ENCODE assay signal across 26 cellular contexts in genomic region chr12:3251067-3251466, GRCh38.
DNase-seq lines count a peak whose midpoint lies in the region; ATAC-seq, FAIRE-seq and TF ChIP-seq lines count a peak whose summit lies in the region.
"Had no signal": no experiment of that assay in that cellular context is flagged by ENCODE, and none has a peak within 500 bp of the region (broad histone marks: within the 10 kb centered on the region; RNA-seq: fewer than 3 reads in every experiment).

No MANE protein-coding gene starts in this region.

- FAIRE-seq in kidney (lab: Jason Lieb, UNC) (no peak), GM12892 (lab: Jason Lieb, UNC) (no peak)
- FAIRE-seq: astrocyte, GM12878, keratinocyte, small intestine had no signal

- POLR2A ChIA-PET in activated CD8-positive, alpha-beta T cell treated with anti-CD3 and anti-CD28 coated beads for 36 hours (lab: Charles Lee): no interaction called here
- POLR2A ChIA-PET in activated CD8-positive, alpha-beta T cell treated with anti-CD3 and anti-CD28 coated beads, Interleukin-2, amount 10 ng/mL, durations not matched to agents 7 days and 5 days (lab: Charles Lee): no interaction called here

- intact Hi-C loops in activated CD8-positive, alpha-beta T cell treated with anti-CD3 and anti-CD28 coated beads for 36 hours (cut with micrococcal nuclease): no loop called here
- intact Hi-C loops in left ventricle myocardium inferior (cut with micrococcal nuclease) (no loop called here), tibial artery (cut with DNase I; ENCODE audit: low total_unique reads) (no loop called here), kidney (cut with DNase I) (no loop called here)

- no peak for ATAC-seq in activated CD8-positive, alpha-beta T cell treated with anti-CD3 and anti-CD28 coated beads for 36 hours
- ATAC-seq in activated CD8-positive, alpha-beta T cell treated with anti-CD3 and anti-CD28 coated beads, Interleukin-2, amount 10 ng/mL, durations not matched to agents 7 days and 5 days: no peak
- no peak for ATAC-seq in GM18511 (IDR thresholded peaks at IDR 0.05; ENCODE audit: unreplicated experiment)
- ATAC-seq: activated naive CD4-positive, alpha-beta T cell treated with anti-CD3 and anti-CD28 coated beads, Interleukin-2, amount 50 U/mL, for 72 hours; foreskin keratinocyte; GM12878; stimulated activated effector memory CD8-positive, alpha-beta T cell treated with anti-CD3 and anti-CD28 coated beads, Interleukin-12 subunit alpha, Interleukin-12 subunit beta, amount 100 ng/mL, for 72 hours had no signal

- H3K4me1 Mint-ChIP-seq in activated CD8-positive, alpha-beta T cell treated with anti-CD3 and anti-CD28 coated beads for 36 hours (ENCODE audit: low read depth): peaks cover 5% of the 10 kb centered on the region
- H3K4me1 Mint-ChIP-seq in activated CD8-positive, alpha-beta T cell treated with anti-CD3 and anti-CD28 coated beads, Interleukin-2, amount 10 ng/mL, durations not matched to agents 7 days and 5 days (ENCODE audit: low read depth): peaks cover 10% of the 10 kb centered on the region

- CTCF ChIA-PET in activated CD8-positive, alpha-beta T cell treated with anti-CD3 and anti-CD28 coated beads for 36 hours (lab: Charles Lee): interaction anchor here (0.9 kb wide), 1 partner anchor 49 kb away, joined by 3 read pairs; no protein-coding TSS in a partner anchor
- CTCF ChIA-PET in activated CD8-positive, alpha-beta T cell treated with anti-CD3 and anti-CD28 coated beads, Interleukin-2, amount 10 ng/mL, durations not matched to agents 7 days and 5 days (lab: Charles Lee): interaction anchor here (1.2 kb wide), 1 partner anchor 25 kb away, joined by 3 read pairs; no protein-coding TSS in a partner anchor

- H3K4me3 ChIP-seq in SJCRH30: no peak overlapping the region
- peak overlapping the region; percentile 34 for H3K4me3 ChIP-seq in left ventricle myocardium inferior
- H3K4me3 ChIP-seq in tibial artery: no peak overlapping the region
- H3K4me3 ChIP-seq in kidney (ENCODE audit: low read length in 2 of 2): no peak overlapping the region
- H3K4me3 ChIP-seq: GM12878, lung had no signal

- H3K27me3 ChIP-seq in SJCRH30 (no peaks in the 10 kb centered on the region), left ventricle myocardium inferior (ENCODE audit: low read depth) (no peaks in the 10 kb centered on the region), tibial artery (no peaks in the 10 kb centered on the region)
- H3K27me3 ChIP-seq: foreskin keratinocyte had no signal

- H3K9me3 ChIP-seq in SJCRH30 (replicated peaks) (no peaks in the 10 kb centered on the region), left ventricle myocardium inferior (replicated peaks) (no peaks in the 10 kb centered on the region), tibial artery (no peaks in the 10 kb centered on the region), kidney (ENCODE audit: control insufficient read depth in 1 of 2, low read length in 2 of 2) (no peaks in the 10 kb centered on the region)

- H3K4me1 ChIP-seq in SJCRH30 (peaks cover 49% of the 10 kb centered on the region), left ventricle myocardium inferior (peaks cover 98% of the 10 kb centered on the region), tibial artery (peaks cover 8 to 54% (median 48%) of the 10 kb centered on the region in 4 donors), kidney (ENCODE audit: control insufficient read depth in 1 of 2, insufficient read depth in 1 of 2, low read depth in 1 of 2, low read length in 2 of 2) (peaks cover 10 to 26% of the 10 kb centered on the region in 2 donors)
- H3K4me1 ChIP-seq: foreskin keratinocyte had no signal

- H3K36me3 Mint-ChIP-seq in activated CD8-positive, alpha-beta T cell treated with anti-CD3 and anti-CD28 coated beads for 36 hours (ENCODE audit: low read depth): no peaks in the 10 kb centered on the region
- H3K36me3 Mint-ChIP-seq in activated CD8-positive, alpha-beta T cell treated with anti-CD3 and anti-CD28 coated beads, Interleukin-2, amount 10 ng/mL, durations not matched to agents 7 days and 5 days (ENCODE audit: low read depth): no peaks in the 10 kb centered on the region
- H3K36me3 Mint-ChIP-seq: activated CD4-positive, alpha-beta memory T cell treated with anti-CD3 and anti-CD28 coated beads for 36 hours; activated naive CD4-positive, alpha-beta T cell treated with anti-CD3 and anti-CD28 coated beads, Interleukin-2, amount 50 U/mL, for 72 hours; stimulated activated effector memory CD8-positive, alpha-beta T cell treated with anti-CD3 and anti-CD28 coated beads, Interleukin-12 subunit alpha, Interleukin-12 subunit beta, amount 100 ng/mL, for 72 hours had no signal

- TF ChIP-seq POLR2A in GM12892 (IDR thresholded peaks at IDR 0.05; ENCODE audit: low read depth, low read length): no peak

- H3K36me3 ChIP-seq in SJCRH30: peaks cover 45% of the 10 kb centered on the region
- no peaks in the 10 kb centered on the region for H3K36me3 ChIP-seq in left ventricle myocardium inferior
- H3K36me3 ChIP-seq in tibial artery: no peaks in the 10 kb centered on the region
- no peaks in the 10 kb centered on the region for H3K36me3 ChIP-seq in kidney (ENCODE audit: control insufficient read depth in 1 of 2, insufficient read depth in 2 of 2, low read length in 2 of 2)

- H3K27me3 Mint-ChIP-seq in activated CD8-positive, alpha-beta T cell treated with anti-CD3 and anti-CD28 coated beads for 36 hours: peaks cover 4% of the 10 kb centered on the region
- peaks cover 10% of the 10 kb centered on the region for H3K27me3 Mint-ChIP-seq in activated CD8-positive, alpha-beta T cell treated with anti-CD3 and anti-CD28 coated beads, Interleukin-2, amount 10 ng/mL, durations not matched to agents 7 days and 5 days (ENCODE audit: low read depth)
- H3K27me3 Mint-ChIP-seq: activated CD4-positive, alpha-beta memory T cell treated with anti-CD3 and anti-CD28 coated beads for 36 hours had no signal

- H3K9ac ChIP-seq in kidney (ENCODE audit: low read length in 2 of 2): no peak overlapping the region
- H3K9ac ChIP-seq: KMS-11 had no signal

- no peaks in the 10 kb centered on the region for H3K9me3 Mint-ChIP-seq in activated CD8-positive, alpha-beta T cell treated with anti-CD3 and anti-CD28 coated beads for 36 hours
- no peaks in the 10 kb centered on the region for H3K9me3 Mint-ChIP-seq in activated CD8-positive, alpha-beta T cell treated with anti-CD3 and anti-CD28 coated beads, Interleukin-2, amount 10 ng/mL, durations not matched to agents 7 days and 5 days (ENCODE audit: insufficient read depth)
- H3K9me3 Mint-ChIP-seq: activated CD4-positive, alpha-beta memory T cell treated with anti-CD3 and anti-CD28 coated beads for 36 hours; activated naive CD4-positive, alpha-beta T cell treated with anti-CD3 and anti-CD28 coated beads, Interleukin-2, amount 50 U/mL, for 72 hours; stimulated activated effector memory CD8-positive, alpha-beta T cell treated with anti-CD3 and anti-CD28 coated beads, Interleukin-12 subunit alpha, Interleukin-12 subunit beta, amount 100 ng/mL, for 72 hours; T-helper 1 cell treated with Interleukin-12 subunit alpha and Interleukin-12 subunit beta and Interleukin-4 antibody, amounts not matched to agents 30 μg/mL and 1 μg/mL, for 36 hours had no signal

- H3K4me3 Mint-ChIP-seq in activated CD8-positive, alpha-beta T cell treated with anti-CD3 and anti-CD28 coated beads for 36 hours: no peak overlapping the region
- no peak overlapping the region for H3K4me3 Mint-ChIP-seq in activated CD8-positive, alpha-beta T cell treated with anti-CD3 and anti-CD28 coated beads, Interleukin-2, amount 10 ng/mL, durations not matched to agents 7 days and 5 days
- H3K4me3 Mint-ChIP-seq: activated CD4-positive, alpha-beta memory T cell treated with anti-CD3 and anti-CD28 coated beads for 36 hours; stimulated activated effector memory CD8-positive, alpha-beta T cell treated with anti-CD3 and anti-CD28 coated beads, Interleukin-12 subunit alpha, Interleukin-12 subunit beta, amount 100 ng/mL, for 72 hours; T-helper 1 cell treated with Interleukin-12 subunit alpha and Interleukin-12 subunit beta and Interleukin-4 antibody, amounts not matched to agents 30 μg/mL and 1 μg/mL, for 36 hours had no signal

- no peak for TF ChIP-seq CTCF in activated CD8-positive, alpha-beta T cell treated with anti-CD3 and anti-CD28 coated beads for 36 hours (IDR thresholded peaks at IDR 0.05)
- TF ChIP-seq CTCF in left ventricle myocardium inferior (IDR thresholded peaks at IDR 0.05; ENCODE audit: borderline replicate concordance) (no peak), tibial artery (IDR thresholded peaks at IDR 0.05) (no peak), kidney (IDR thresholded peaks at IDR 0.05; ENCODE audit: borderline replicate concordance, extremely low read depth, insufficient read depth) (no peak)

- H3K27ac ChIP-seq in SJCRH30: peak overlapping the region; percentile 74
- peak overlapping the region; percentile 96 for H3K27ac ChIP-seq in left ventricle myocardium inferior (replicated peaks)
- H3K27ac ChIP-seq in tibial artery: peak overlapping the region; percentile 85 to 88
- H3K27ac ChIP-seq in kidney (ENCODE audit: low read depth in 2 of 2, low read length in 2 of 2): no peak overlapping the region
- H3K27ac ChIP-seq: foreskin keratinocyte, KMS-11 had no signal

- H3K27ac Mint-ChIP-seq in activated CD8-positive, alpha-beta T cell treated with anti-CD3 and anti-CD28 coated beads for 36 hours: no peak overlapping the region
- H3K27ac Mint-ChIP-seq in activated CD8-positive, alpha-beta T cell treated with anti-CD3 and anti-CD28 coated beads, Interleukin-2, amount 10 ng/mL, durations not matched to agents 7 days and 5 days: no peak overlapping the region
- H3K27ac Mint-ChIP-seq: activated CD4-positive, alpha-beta memory T cell treated with anti-CD3 and anti-CD28 coated beads for 36 hours; stimulated activated effector memory CD8-positive, alpha-beta T cell treated with anti-CD3 and anti-CD28 coated beads, Interleukin-12 subunit alpha, Interleukin-12 subunit beta, amount 100 ng/mL, for 72 hours; T-helper 1 cell treated with Interleukin-12 subunit alpha and Interleukin-12 subunit beta and Interleukin-4 antibody, amounts not matched to agents 30 μg/mL and 1 μg/mL, for 36 hours had no signal

- peak; percentile 6 for DNase-seq in activated CD8-positive, alpha-beta T cell treated with anti-CD3 and anti-CD28 coated beads for 36 hours
- no peak for DNase-seq in activated CD8-positive, alpha-beta T cell treated with anti-CD3 and anti-CD28 coated beads, Interleukin-2, amount 10 ng/mL, durations not matched to agents 7 days and 5 days
- no peak for DNase-seq in SJCRH30
- no peak for DNase-seq in left ventricle myocardium inferior
- DNase-seq in tibial artery: no peak
- no peak for DNase-seq in kidney
- DNase-seq in GM12892 (ENCODE audit: insufficient read length): no peak
- DNase-seq: activated CD4-positive, alpha-beta memory T cell treated with anti-CD3 and anti-CD28 coated beads for 36 hours; activated T-cell treated with anti-CD3 and anti-CD28 coated beads, Interleukin-2, amount 50 U/mL, for 1 hour; cerebellar nuclear complex; COR-L47; DMS79 treated with DMSO at 0.1 percent for 48 hours; foreskin keratinocyte; NCI-H1092; NCI-H2081 treated with DMSO at 0.1 percent for 48 hours; small intestine; stimulated activated CD4-positive, alpha-beta T cell treated with anti-CD3 and anti-CD28 coated beads, Interleukin-2, amount 100 ng/mL, for 24 hours had no signal

Comparison
In these comparisons a context has a peak if more than half of its experiments do, and no peak if none do; other contexts are left out.
1. H3K27ac ChIP-seq: peak in SJCRH30 (single experiment), left ventricle myocardium inferior (single experiment) and tibial artery (2 of 2); none in kidney (0 of 2).